8 cellular contexts compared by ENCODE assay signal in the genomic region with DNA sequence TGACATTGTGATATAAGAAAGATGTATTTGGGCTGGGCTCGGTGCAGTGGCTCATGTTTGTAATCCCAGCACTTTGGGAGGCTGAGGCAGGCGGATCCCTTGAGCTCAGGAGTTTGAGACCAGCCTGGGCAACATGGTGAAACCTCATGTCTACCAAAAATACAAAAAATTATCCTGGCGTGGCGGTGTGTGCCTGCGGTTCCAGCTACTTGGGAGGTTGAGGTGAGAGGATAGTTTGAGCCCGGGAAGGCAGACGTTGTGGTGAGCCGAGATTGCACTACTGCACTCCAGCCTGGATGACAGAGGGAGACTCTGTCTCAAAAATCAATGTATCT.
DNase-seq lines count a peak whose midpoint lies in the region; ATAC-seq, FAIRE-seq and TF ChIP-seq lines count a peak whose summit lies in the region.
"Not testable (repeated sequence)": the region's sequence is repeated elsewhere in the genome, so short reads cannot be mapped to it uniquely, and the experiment has no call there.

No MANE protein-coding gene starts in this region.

- H3K9ac ChIP-seq in GM12878 (ENCODE audit: control insufficient read depth, insufficient read depth, low read length): not testable (repeated sequence)

- H3K4me1 Mint-ChIP-seq in CD4-positive, alpha-beta T cell (ENCODE audit: low read depth): peaks cover 56% of the 10 kb centered on the region
- H3K4me1 Mint-ChIP-seq in activated T-cell treated with anti-CD3 and anti-CD28 coated beads, Interleukin-2, amount 50 U/mL, for 72 hours (ENCODE audit: low read depth): peaks cover 62% of the 10 kb centered on the region
- H3K4me1 Mint-ChIP-seq in stimulated activated naive CD8-positive, alpha-beta T cell treated with anti-CD3 and anti-CD28 coated beads, Interleukin-15, amount 100 ng/mL, for 72 hours: peaks cover 41% of the 10 kb centered on the region

- ATAC-seq in CD4-positive, alpha-beta T cell (ENCODE audit: poor library complexity); activated T-cell treated with anti-CD3 and anti-CD28 coated beads, Interleukin-2, amount 50 U/mL, for 72 hours (replicated peaks in 1 of 2); GM12878; stimulated activated naive CD8-positive, alpha-beta T cell treated with anti-CD3 and anti-CD28 coated beads, Interleukin-15, amount 100 ng/mL, for 72 hours: not testable (repeated sequence)
- peak; percentile 7 for ATAC-seq in left colon

- peak overlapping the region; percentile 56 for H3K4me2 ChIP-seq in GM12878 (ENCODE audit: control insufficient read depth, insufficient read depth)

- H3K4me1 ChIP-seq in GM12878 (ENCODE audit: control insufficient read depth, insufficient read depth, low read length): peaks cover 16% of the 10 kb centered on the region
- H3K4me1 ChIP-seq in neutrophil (ENCODE audit: control insufficient read depth in 1 of 2, insufficient read depth in 1 of 2, low read depth in 1 of 2, low read length in 1 of 2): peaks cover 23 to 34% of the 10 kb centered on the region in 2 experiments

- not testable (repeated sequence) for H3K36me3 ChIP-seq in KOPT-K1 (ENCODE audit: insufficient read depth, low read length); GM12878 (ENCODE audit: control insufficient read depth in 2 of 2, insufficient read depth in 2 of 2, low read length in 1 of 2); neutrophil
- peaks cover 65% of the 10 kb centered on the region for H3K36me3 ChIP-seq in WERI-Rb-1

- H3K79me2 ChIP-seq in GM12878 (ENCODE audit: control insufficient read depth, insufficient read depth, low read length): not testable (repeated sequence)

- WGBS in GM12878 (ENCODE audit: insufficient coverage, insufficient replicate concordance, low lambda C conversion rate, missing lambda C conversion rate): 66% methylated on average over 8 of the region's 8 CpGs

- TF ChIP-seq RAD21 in GM12878 (IDR thresholded peaks at IDR 0.05; ENCODE audit: insufficient read depth, low read depth, low read length): not testable (repeated sequence)

- TF ChIP-seq EP300 in GM12878 (IDR thresholded peaks at IDR 0.05; ENCODE audit: borderline replicate concordance in 1 of 2, control insufficient read depth in 1 of 2, low read depth in 2 of 2, low read length in 2 of 2): not testable (repeated sequence)

- H3K27me3 Mint-ChIP-seq in CD4-positive, alpha-beta T cell; activated T-cell treated with anti-CD3 and anti-CD28 coated beads, Interleukin-2, amount 50 U/mL, for 72 hours (ENCODE audit: low read depth); stimulated activated naive CD8-positive, alpha-beta T cell treated with anti-CD3 and anti-CD28 coated beads, Interleukin-15, amount 100 ng/mL, for 72 hours: not testable (repeated sequence)

- H3K27ac ChIP-seq in CD4-positive, alpha-beta T cell (ENCODE audit: low read depth, low read length): peak overlapping the region; percentile 64
- H3K27ac ChIP-seq in KOPT-K1 (ENCODE audit: low read depth, low read length, poor library complexity, severe bottlenecking) (peak overlapping the region; percentile 76), neutrophil (peak overlapping the region; percentile 81)
- H3K27ac ChIP-seq in WERI-Rb-1; GM12878 (ENCODE audit: control insufficient read depth, insufficient read depth): not testable (repeated sequence)

- TF ChIP-seq CTCF in CD4-positive, alpha-beta T cell (IDR thresholded peaks at IDR 0.05); WERI-Rb-1 (IDR thresholded peaks at IDR 0.05; ENCODE audit: low read depth, low read length); GM12878 (IDR thresholded peaks at IDR 0.05 in 2 of 3, conservative IDR thresholded peaks at IDR 0.05 in 1 of 3; ENCODE audit: control insufficient read depth in 2 of 3, extremely low read depth in 1 of 3, insufficient read depth in 1 of 3, low read depth in 3 of 3, low read length in 3 of 3); neutrophil (IDR thresholded peaks at IDR 0.05): not testable (repeated sequence)

- peak overlapping the region; percentile 72 for H3K4me3 Mint-ChIP-seq in CD4-positive, alpha-beta T cell
- H3K4me3 Mint-ChIP-seq in activated T-cell treated with anti-CD3 and anti-CD28 coated beads, Interleukin-2, amount 50 U/mL, for 72 hours: peak overlapping the region; percentile 61 to 76
- peak overlapping the region; percentile 72 to 77 for H3K4me3 Mint-ChIP-seq in stimulated activated naive CD8-positive, alpha-beta T cell treated with anti-CD3 and anti-CD28 coated beads, Interleukin-15, amount 100 ng/mL, for 72 hours

- peak overlapping the region; percentile 78 for H3K27ac Mint-ChIP-seq in CD4-positive, alpha-beta T cell
- peak overlapping the region; percentile 29 for H3K27ac Mint-ChIP-seq in activated T-cell treated with anti-CD3 and anti-CD28 coated beads, Interleukin-2, amount 50 U/mL, for 72 hours
- H3K27ac Mint-ChIP-seq in stimulated activated naive CD8-positive, alpha-beta T cell treated with anti-CD3 and anti-CD28 coated beads, Interleukin-15, amount 100 ng/mL, for 72 hours: peak overlapping the region; percentile 27 to 94

- not testable (repeated sequence) for H3K9me3 Mint-ChIP-seq in CD4-positive, alpha-beta T cell; activated T-cell treated with anti-CD3 and anti-CD28 coated beads, Interleukin-2, amount 50 U/mL, for 72 hours; stimulated activated naive CD8-positive, alpha-beta T cell treated with anti-CD3 and anti-CD28 coated beads, Interleukin-15, amount 100 ng/mL, for 72 hours

- H2AFZ ChIP-seq in GM12878 (ENCODE audit: control insufficient read depth, low read depth, low read length): not testable (repeated sequence)

- SMC1A ChIA-PET in GM12878 (lab: Charles Lee; ENCODE audit: uncharacterized antibody, unreplicated experiment): interaction anchor here (0.9 kb wide), 1 partner anchor 10 kb away, joined by 3 read pairs; no protein-coding TSS in a partner anchor

- H3K4me3 ChIP-seq in WERI-Rb-1 (ENCODE audit: low read depth, low read length); GM12878: not testable (repeated sequence)
- H3K4me3 ChIP-seq in neutrophil (ENCODE audit: low read depth in 1 of 2, low read length in 1 of 2): peak overlapping the region in 1 of 2 experiments; percentile 39

- not testable (repeated sequence) for H4K20me1 ChIP-seq in GM12878 (ENCODE audit: control insufficient read depth, insufficient read depth)

- H3K9me3 ChIP-seq in CD4-positive, alpha-beta T cell (ENCODE audit: control insufficient read depth, low read length); WERI-Rb-1 (ENCODE audit: severe bottlenecking); GM12878 (replicated peaks; ENCODE audit: control insufficient read depth, insufficient read depth, low read length); neutrophil: not testable (repeated sequence)
- peaks cover 10% of the 10 kb centered on the region for H3K9me3 ChIP-seq in KOPT-K1 (ENCODE audit: insufficient read depth, low read length, poor library complexity, severe bottlenecking)

- POLR2A ChIA-PET in CD4-positive, alpha-beta T cell (lab: Charles Lee): interaction anchor here (0.7 to 0.9 kb wide), 4 partner anchors 11 to 127 kb away, joined by 3 to 4 read pairs (median 4); no protein-coding TSS in a partner anchor
- POLR2A ChIA-PET in GM12878 (lab: Charles Lee): interaction anchor here (1.5 kb wide), 1 partner anchor 78 kb away, joined by 4 read pairs; no protein-coding TSS in a partner anchor

- DNase-seq in CD4-positive, alpha-beta T cell; activated T-cell treated with anti-CD3 and anti-CD28 coated beads, Interleukin-2, amount 50 U/mL, for 72 hours; GM12878 (ENCODE audit: low read depth, low spot score); left colon; stimulated activated naive CD8-positive, alpha-beta T cell treated with anti-CD3 and anti-CD28 coated beads, Interleukin-15, amount 100 ng/mL, for 72 hours: not testable (repeated sequence)
- DNase-seq in WERI-Rb-1: peak; percentile 2

- H3K36me3 Mint-ChIP-seq in CD4-positive, alpha-beta T cell (ENCODE audit: low read depth); activated T-cell treated with anti-CD3 and anti-CD28 coated beads, Interleukin-2, amount 50 U/mL, for 72 hours (ENCODE audit: insufficient read depth in 2 of 2): not testable (repeated sequence)

- intact Hi-C loops in CD4-positive, alpha-beta T cell (cut with DNase I, micrococcal nuclease): loop anchor here in 1 of 2 experiments (5.0 kb wide), 1 partner anchor 50 kb away; no protein-coding TSS in a partner anchor
- intact Hi-C loops in GM12878 (cut with micrococcal nuclease; ENCODE audit: unreplicated experiment); left colon (cut with DNase I, micrococcal nuclease): not testable (repeated sequence)

- TF ChIP-seq POLR2A in GM12878 (IDR thresholded peaks at IDR 0.05; ENCODE audit: low read depth, low read length): not testable (repeated sequence)

- CTCF ChIA-PET in CD4-positive, alpha-beta T cell (lab: Charles Lee): interaction anchor here (0.5 to 2.0 kb wide), 2 partner anchors 58 to 89 kb away, joined by 3 to 6 read pairs; no protein-coding TSS in a partner anchor
- CTCF ChIA-PET in GM12878 (lab: Yijun Ruan, JAX): not testable (repeated sequence)

- in situ Hi-C loops in GM12878 (cut with MboI): loop anchor here (25.0 kb wide), 1 partner anchor 95 kb away; no protein-coding TSS in a partner anchor

- not testable (repeated sequence) for FAIRE-seq in GM12878 (lab: Jason Lieb, UNC)

- not testable (repeated sequence) for BruUV-seq in GM12878 (replicated peaks; lab: Mats Ljungman, UMichigan)

- H3K27me3 ChIP-seq in CD4-positive, alpha-beta T cell (ENCODE audit: control insufficient read depth, insufficient read depth, low read length); WERI-Rb-1 (ENCODE audit: insufficient read depth, low read depth, severe bottlenecking); GM12878 (replicated peaks in 1 of 2; ENCODE audit: control insufficient read depth in 2 of 2, insufficient read depth in 2 of 2, low read length in 1 of 2); neutrophil: not testable (repeated sequence)

- RAD21 ChIA-PET in GM12878 (lab: Charles Lee; ENCODE audit: unreplicated experiment): not testable (repeated sequence)
